ENCODE assay signal across 15 cellular contexts in the genomic region with DNA sequence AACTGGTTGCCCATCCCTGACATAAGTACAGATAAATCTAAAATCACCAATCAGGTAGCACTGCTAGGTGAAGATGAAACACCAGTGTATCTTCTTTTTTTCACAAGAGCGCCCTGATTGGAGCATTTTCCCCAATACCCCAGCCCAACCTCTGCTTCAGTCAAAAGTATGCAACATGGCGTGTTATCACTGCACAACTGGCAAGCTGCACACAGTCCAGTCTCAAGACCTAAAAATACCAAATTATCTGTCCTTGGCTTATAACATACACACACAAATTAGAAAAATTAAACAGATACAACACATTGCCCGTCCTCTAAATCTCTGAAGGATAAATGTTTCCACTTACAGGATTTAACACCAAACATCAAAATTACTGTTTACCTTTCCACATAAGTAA. TPM values are rescaled to one million over a fixed set of nuclear protein-coding genes. Genes with fewer than 3 reads are reported as not detected.
"Had no signal": no experiment of that assay in that cellular context is flagged by ENCODE, and none has a peak within 500 bp of the region (broad histone marks: within the 10 kb centered on the region; RNA-seq: fewer than 3 reads in every experiment).

No MANE protein-coding gene starts in this region.

- H3K4me1 ChIP-seq: body of pancreas, prostate gland had no signal

- H3K9me3 ChIP-seq: body of pancreas, prostate gland, thoracic aorta had no signal

- ATAC-seq: activated CD4-positive, CD25-positive, alpha-beta regulatory T cell treated with anti-CD3 and anti-CD28 coated beads, Interleukin-2, amount 50 U/mL, for 24 hours; body of pancreas; natural killer cell treated with Interleukin-12 subunit alpha and Interleukin-12 subunit beta and Interleukin-15 and Interleukin-18, amount 100 ng/mL, for 72 hours; sciatic nerve; SK-N-SH treated with all-trans-retinoic acid at 6 μM for 48 hours; T-helper 17 cell had no signal

- H3K36me3 Mint-ChIP-seq: natural killer cell treated with Interleukin-12 subunit alpha and Interleukin-12 subunit beta and Interleukin-15 and Interleukin-18, amount 100 ng/mL, for 72 hours had no signal

- H3K27me3 ChIP-seq: body of pancreas had no signal

- H3K27ac Mint-ChIP-seq: activated naive CD4-positive, alpha-beta T cell treated with anti-CD3 and anti-CD28 coated beads for 36 hours; T-helper 17 cell had no signal

- H3K4me3 ChIP-seq: body of pancreas, prostate gland, thoracic aorta had no signal

- H3K36me3 ChIP-seq: prostate gland had no signal

- H3K9me3 Mint-ChIP-seq: activated naive CD4-positive, alpha-beta T cell treated with anti-CD3 and anti-CD28 coated beads for 36 hours; natural killer cell treated with Interleukin-12 subunit alpha and Interleukin-12 subunit beta and Interleukin-15 and Interleukin-18, amount 100 ng/mL, for 72 hours; stimulated activated naive CD8-positive, alpha-beta T cell treated with anti-CD3 and anti-CD28 coated beads, Interleukin-15, Interleukin-2, amounts not matched to agents 100 ng/mL and 50 ng/mL, for 24 hours had no signal

- H3K27me3 Mint-ChIP-seq: natural killer cell treated with Interleukin-12 subunit alpha and Interleukin-12 subunit beta and Interleukin-15 and Interleukin-18, amount 100 ng/mL, for 72 hours; stimulated activated naive CD8-positive, alpha-beta T cell treated with anti-CD3 and anti-CD28 coated beads, Interleukin-15, Interleukin-2, amounts not matched to agents 100 ng/mL and 50 ng/mL, for 24 hours; T-helper 17 cell had no signal

- H3K4me3 Mint-ChIP-seq: activated naive CD4-positive, alpha-beta T cell treated with anti-CD3 and anti-CD28 coated beads for 36 hours; natural killer cell treated with Interleukin-12 subunit alpha and Interleukin-12 subunit beta and Interleukin-15 and Interleukin-18, amount 100 ng/mL, for 72 hours; stimulated activated naive CD8-positive, alpha-beta T cell treated with anti-CD3 and anti-CD28 coated beads, Interleukin-15, Interleukin-2, amounts not matched to agents 100 ng/mL and 50 ng/mL, for 24 hours; T-helper 17 cell had no signal

- H3K27ac ChIP-seq: body of pancreas, prostate gland had no signal

- DNase-seq: activated CD4-positive, alpha-beta T cell treated with anti-CD3 and anti-CD28 coated beads, Interleukin-2, amount 50 U/mL, for 48 hours; activated naive CD4-positive, alpha-beta T cell treated with anti-CD3 and anti-CD28 coated beads for 36 hours; activated T-cell treated with anti-CD3 and anti-CD28 coated beads, Interleukin-2, amount 50 U/mL, for 48 hours; body of pancreas; dermis blood vessel endothelial cell; mammary epithelial cell; stimulated activated CD4-positive, alpha-beta T cell treated with anti-CD3 and anti-CD28 coated beads, Interleukin-2, amount 100 ng/mL, for 24 hours; T-helper 17 cell had no signal

RNA-seq across cellular contexts. Expression of gene TMEM119, which starts 56.0 kb away (rescaled TPM):
- total RNA-seq: activated naive CD4-positive, alpha-beta T cell treated with anti-CD3 and anti-CD28 coated beads for 36 hours; natural killer cell treated with Interleukin-12 subunit alpha and Interleukin-12 subunit beta and Interleukin-15 and Interleukin-18, amount 100 ng/mL, for 72 hours had no signal
